Comparison of ENCODE assay signal across 9 cellular contexts in the genomic region with DNA sequence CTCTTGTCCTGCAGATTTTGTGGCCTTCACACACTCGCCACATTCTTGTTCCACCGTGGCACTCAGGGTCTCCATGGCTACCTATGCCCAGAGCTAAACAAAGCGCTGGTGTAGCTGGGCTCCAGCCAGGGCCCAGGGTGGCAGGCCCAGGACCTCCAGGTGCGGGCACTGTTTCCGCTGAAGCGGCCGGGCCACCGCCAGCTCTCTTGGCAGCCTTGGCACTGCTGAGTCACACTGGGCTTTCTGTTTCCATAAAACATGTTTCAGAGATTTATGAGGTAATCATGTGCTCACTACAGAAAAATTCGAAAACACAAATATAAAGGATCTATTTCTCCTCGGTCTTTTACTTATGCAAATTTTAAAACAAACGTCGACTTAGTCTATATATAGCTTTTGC. TPM values are rescaled to one million over a fixed set of nuclear protein-coding genes. Genes with fewer than 3 reads are reported as not detected.
DNase-seq lines count a peak whose midpoint lies in the region; ATAC-seq and TF ChIP-seq lines count a peak whose summit lies in the region.
"Had no signal": no experiment of that assay in that cellular context is flagged by ENCODE, and none has a peak within 500 bp of the region (broad histone marks: within the 10 kb centered on the region; RNA-seq: fewer than 3 reads in every experiment).

No MANE protein-coding gene starts in this region.

- H3K27ac Mint-ChIP-seq in activated CD8-positive, alpha-beta memory T cell treated with anti-CD3 and anti-CD28 coated beads, Interleukin-2, amount 10 ng/mL, durations not matched to agents 7 days and 5 days, result no peak overlapping the region
- H3K27ac Mint-ChIP-seq: type B pancreatic cell had no signal

- peaks cover 72% of the 10 kb centered on the region for H3K27me3 Mint-ChIP-seq in activated CD8-positive, alpha-beta memory T cell treated with anti-CD3 and anti-CD28 coated beads, Interleukin-2, amount 10 ng/mL, durations not matched to agents 7 days and 5 days

- ATAC-seq in GM21381 (IDR thresholded peaks at IDR 0.05; ENCODE audit: unreplicated experiment) (no peak), HG02610 (IDR thresholded peaks at IDR 0.05; ENCODE audit: unreplicated experiment) (no peak)
- ATAC-seq in activated CD8-positive, alpha-beta memory T cell treated with anti-CD3 and anti-CD28 coated beads, Interleukin-2, amount 10 ng/mL, durations not matched to agents 7 days and 5 days, result no peak

- DNase-seq in GM04504 (ENCODE audit: low read depth) (peak; percentile 19), NCI-H2107 treated with DMSO at 0.1 percent for 48 hours (lab: John Stamatoyannopoulos, UW; ENCODE audit: unreplicated experiment) (peak; percentile 43), epithelial cell of esophagus (ENCODE audit: low read depth) (peak; percentile 34), pulmonary artery endothelial cell (ENCODE audit: low read depth, low spot score) (peak; percentile 57)
- no peak for DNase-seq in stimulated activated CD4-positive, alpha-beta T cell treated with anti-CD3 and anti-CD28 coated beads, Interleukin-4, amount 100 ng/mL, for 4 hours
- DNase-seq in activated CD8-positive, alpha-beta memory T cell treated with anti-CD3 and anti-CD28 coated beads, Interleukin-2, amount 10 ng/mL, durations not matched to agents 7 days and 5 days, result no peak

- no peak for TF ChIP-seq CTCF in epithelial cell of esophagus (IDR thresholded peaks at IDR 0.05; ENCODE audit: insufficient read depth, low read depth, low read length, missing control alignments)

- no peaks in the 10 kb centered on the region for H3K9me3 Mint-ChIP-seq in activated CD8-positive, alpha-beta memory T cell treated with anti-CD3 and anti-CD28 coated beads, Interleukin-2, amount 10 ng/mL, durations not matched to agents 7 days and 5 days (ENCODE audit: low read depth)
- H3K9me3 Mint-ChIP-seq: type B pancreatic cell had no signal

- peaks cover under 1% of the 10 kb centered on the region for H3K4me1 Mint-ChIP-seq in activated CD8-positive, alpha-beta memory T cell treated with anti-CD3 and anti-CD28 coated beads, Interleukin-2, amount 10 ng/mL, durations not matched to agents 7 days and 5 days

- H3K4me3 Mint-ChIP-seq in activated CD8-positive, alpha-beta memory T cell treated with anti-CD3 and anti-CD28 coated beads, Interleukin-2, amount 10 ng/mL, durations not matched to agents 7 days and 5 days, result no peak overlapping the region
- H3K4me3 Mint-ChIP-seq: type B pancreatic cell had no signal

- CTCF ChIA-PET in activated CD8-positive, alpha-beta memory T cell treated with anti-CD3 and anti-CD28 coated beads, Interleukin-2, amount 10 ng/mL, durations not matched to agents 7 days and 5 days (lab: Charles Lee), result interaction anchor here (0.8 to 1.1 kb wide), 4 partner anchors 9 to 115 kb away, joined by 4 read pairs; no protein-coding TSS in a partner anchor

- no peaks in the 10 kb centered on the region for H3K36me3 Mint-ChIP-seq in activated CD8-positive, alpha-beta memory T cell treated with anti-CD3 and anti-CD28 coated beads, Interleukin-2, amount 10 ng/mL, durations not matched to agents 7 days and 5 days
- H3K36me3 Mint-ChIP-seq: type B pancreatic cell had no signal

- no peak overlapping the region for H3K4me3 ChIP-seq in epithelial cell of esophagus (ENCODE audit: low read length)

RNA-seq across cellular contexts. Expression of gene AOC1, which starts 51.3 kb away (rescaled TPM):
- not detected in 2 replicates for total RNA-seq in pulmonary artery endothelial cell
- total RNA-seq in activated CD8-positive, alpha-beta memory T cell treated with anti-CD3 and anti-CD28 coated beads, Interleukin-2, amount 10 ng/mL, durations not matched to agents 7 days and 5 days, result not detected

Comparison
In these comparisons a context has a peak if more than half of its experiments do, and no peak if none do; other contexts are left out.
1. DNase-seq: peak in GM04504 (single experiment), NCI-H2107 treated with DMSO at 0.1 percent for 48 hours (single experiment), epithelial cell of esophagus (single experiment) and pulmonary artery endothelial cell (single experiment); none in stimulated activated CD4-positive, alpha-beta T cell treated with anti-CD3 and anti-CD28 coated beads, Interleukin-4, amount 100 ng/mL, for 4 hours (0 of 2) and activated CD8-positive, alpha-beta memory T cell treated with anti-CD3 and anti-CD28 coated beads, Interleukin-2, amount 10 ng/mL, durations not matched to agents 7 days and 5 days (single experiment).